In the genomic region with DNA sequence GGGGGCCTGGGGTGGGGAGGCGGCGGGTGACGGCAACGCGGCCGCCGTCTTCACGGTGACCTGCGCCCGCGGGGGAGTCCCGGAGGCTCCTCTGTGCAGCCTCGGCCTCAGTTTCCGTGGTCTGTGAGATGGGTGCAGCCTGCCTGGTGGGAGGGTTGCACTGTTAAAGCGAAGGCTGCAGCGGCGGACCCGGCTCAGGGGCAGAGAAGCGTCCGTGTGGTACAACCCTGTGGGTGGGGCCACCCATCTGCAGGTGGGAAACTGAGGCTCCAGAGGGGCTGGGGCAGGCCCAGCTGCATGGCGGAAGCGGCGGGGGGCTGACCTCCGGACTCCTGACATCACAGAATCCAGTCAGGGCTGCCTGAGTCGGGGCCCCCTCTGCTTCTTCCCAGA, we compare ENCODE assay signal across 2 cellular contexts.
TF ChIP-seq lines count a peak whose summit lies in the region.

No MANE protein-coding gene starts in this region.

TF ChIP-seq in HCT116, 20 proteins besides CTCF, POLR2A, EP300 and RAD21:
- TF ChIP-seq MAX (IDR thresholded peaks at IDR 0.05) (no peak), SRF (IDR thresholded peaks at IDR 0.05; ENCODE audit: low read depth) (no peak), EGR1 (IDR thresholded peaks at IDR 0.05; ENCODE audit: low read depth) (no peak), SP1 (IDR thresholded peaks at IDR 0.05; ENCODE audit: low read depth) (no peak), ELF1 (IDR thresholded peaks at IDR 0.05; ENCODE audit: borderline replicate concordance, low read depth) (no peak), CBX3 (IDR thresholded peaks at IDR 0.05; ENCODE audit: low read depth) (no peak), POLR2AphosphoS5 (IDR thresholded peaks at IDR 0.05; ENCODE audit: low read depth, low read length) (no peak), CEBPB (IDR thresholded peaks at IDR 0.05; ENCODE audit: low read depth) (no peak), REST (IDR thresholded peaks at IDR 0.05; ENCODE audit: low read depth) (no peak), ZBTB33 (IDR thresholded peaks at IDR 0.05; ENCODE audit: extremely low read depth, insufficient replicate concordance, low read length) (no peak), ZFX (IDR thresholded peaks at IDR 0.05) (no peak), FOSL1 (IDR thresholded peaks at IDR 0.05; ENCODE audit: low read depth) (no peak), SIN3A (IDR thresholded peaks at IDR 0.05; ENCODE audit: low read depth) (no peak), ZNF274 (IDR thresholded peaks at IDR 0.05; ENCODE audit: low read depth, low read length) (no peak), JUND (IDR thresholded peaks at IDR 0.05) (no peak)
- TF ChIP-seq, protein P1, sequence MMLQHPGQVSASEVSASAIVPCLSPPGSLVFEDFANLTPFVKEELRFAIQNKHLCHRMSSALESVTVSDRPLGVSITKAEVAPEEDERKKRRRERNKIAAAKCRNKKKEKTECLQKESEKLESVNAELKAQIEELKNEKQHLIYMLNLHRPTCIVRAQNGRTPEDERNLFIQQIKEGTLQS (IDR thresholded peaks at IDR 0.05) = no peak

TF ChIP-seq in HepG2, 621 proteins besides CTCF, POLR2A, EP300 and RAD21:
- peak; percentile 81 for TF ChIP-seq ZNF629 (CRISPR knock-in tag; conservative IDR thresholded peaks at IDR 0.05)
- TF ChIP-seq MAX (IDR thresholded peaks at IDR 0.05) = peak; percentile 2; the same call in 1 of the 2 replicates
- no peak for TF ChIP-seq TARDBP (CRISPR knock-in tag; IDR thresholded peaks at IDR 0.05)
- TF ChIP-seq CERS6 (CRISPR knock-in tag; IDR thresholded peaks at IDR 0.05) = no peak
